Comparison of ENCODE assay signal across 8 cellular contexts in genomic region chr15:63157066-63157890, GRCh38. TPM values are rescaled to one million over a fixed set of nuclear protein-coding genes. Genes with fewer than 3 reads are reported as not detected.
DNase-seq lines count a peak whose midpoint lies in the region; ATAC-seq, FAIRE-seq and TF ChIP-seq lines count a peak whose summit lies in the region.

TSS of gene RPS27L (minus strand) at chr15:63157477. CDS start at chr15:63157405, 72 bp downstream.

- CTCF ChIA-PET in endothelial cell of umbilical vein (lab: Charles Lee) = interaction anchor here (0.9 to 2.2 kb wide), 9 partner anchors 9 to 245 kb away, joined by 3 to 8 read pairs (median 4); partner anchors contain the start of gene APH1B

- H3K9ac ChIP-seq in OCI-LY3 (ENCODE audit: low read length) (peak within 1 kb of the TSS; percentile 87), endothelial cell of umbilical vein (replicated peaks; ENCODE audit: extremely low read depth, insufficient read depth, low read length) (peak within 1 kb of the TSS; percentile 81)

- POLR2A ChIA-PET in endothelial cell of umbilical vein (lab: Charles Lee) = interaction anchor here (0.5 to 1.4 kb wide), 11 partner anchors 8 to 230 kb away, joined by 3 to 9 read pairs (median 4); partner anchors contain the start of genes LACTB and RAB8B

- H3K79me2 ChIP-seq in OCI-LY3 (ENCODE audit: low read length) = peaks cover 16% of the 10 kb centered on the region
- peaks cover 26% of the 10 kb centered on the region for H3K79me2 ChIP-seq in endothelial cell of umbilical vein (ENCODE audit: control insufficient read depth, insufficient read depth, low read length)

- intact Hi-C loops in endothelial cell of umbilical vein (cut with micrococcal nuclease) = loop anchor here (1.0 to 5.0 kb wide), 6 partner anchors 32 to 130 kb away; partner anchors contain the start of genes APH1B, LACTB and RAB8B

- no peaks in the 10 kb centered on the region for H3K9me3 ChIP-seq in OCI-LY3 (ENCODE audit: insufficient read depth, low read length)
- H3K9me3 ChIP-seq in endothelial cell of umbilical vein (replicated peaks; ENCODE audit: control insufficient read depth, insufficient read depth, low read length) = no peaks in the 10 kb centered on the region

- H3K36me3 ChIP-seq in OCI-LY3 (replicated peaks; ENCODE audit: low read depth, low read length) (peaks cover 6% of the 10 kb centered on the region), endothelial cell of umbilical vein (ENCODE audit: control insufficient read depth in 2 of 2, extremely low read depth in 1 of 2, insufficient read depth in 2 of 2, low read length in 2 of 2) (peaks cover 4 to 10% of the 10 kb centered on the region in 2 experiments)

- H3K4me3 ChIP-seq in OCI-LY3 (ENCODE audit: low read length) (peak within 1 kb of the TSS; percentile 84), endothelial cell of umbilical vein (replicated peaks in 1 of 3; ENCODE audit: insufficient read depth in 1 of 3, low read depth in 1 of 3, low read length in 3 of 3) (peak within 1 kb of the TSS; percentile 54 to 98 (median 88))

- dilution Hi-C loops in endothelial cell of umbilical vein (cut with MboI; ENCODE audit: extremely low pct_ligation_motif_present, low sequenced_read_pairs) = no loop called here

- H2AFZ ChIP-seq in OCI-LY3 (ENCODE audit: low read depth, low read length) = peak within 1 kb of the TSS; percentile 89
- peak within 1 kb of the TSS; percentile 56 for H2AFZ ChIP-seq in endothelial cell of umbilical vein (ENCODE audit: low read depth, low read length)

- peak within 1 kb of the TSS; percentile 75 for H3K27ac ChIP-seq in OCI-LY3 (ENCODE audit: low read length)
- H3K27ac ChIP-seq in endothelial cell of umbilical vein (ENCODE audit: insufficient read depth, low read depth, low read length) = peak within 1 kb of the TSS; percentile 71

- H3K4me2 ChIP-seq in OCI-LY3 (ENCODE audit: low read length) (peak within 1 kb of the TSS; percentile 88), endothelial cell of umbilical vein (ENCODE audit: insufficient read depth, low read length) (peak within 1 kb of the TSS; percentile 62)

- no peak for TF ChIP-seq CTCF in D721Med (IDR thresholded peaks at IDR 0.05; ENCODE audit: insufficient read depth, missing control alignments)
- TF ChIP-seq CTCF in OCI-LY3 (IDR thresholded peaks at IDR 0.05; ENCODE audit: low read depth, low read length) = no peak
- TF ChIP-seq CTCF in endothelial cell of umbilical vein (IDR thresholded peaks at IDR 0.05; ENCODE audit: extremely low read depth in 1 of 2, insufficient read depth in 1 of 2, low read depth in 1 of 2, low read length in 2 of 2) = no peak

- H3K4me1 ChIP-seq in OCI-LY3 (ENCODE audit: low read length) (peaks cover 5% of the 10 kb centered on the region), endothelial cell of umbilical vein (ENCODE audit: control insufficient read depth, extremely low read depth, insufficient read depth, low read length) (peaks cover 11% of the 10 kb centered on the region)

- peak; percentile 99 for TF ChIP-seq POLR2A in endothelial cell of umbilical vein (IDR thresholded peaks at IDR 0.05; ENCODE audit: low read depth, low read length)

- BruUV-seq in endothelial cell of umbilical vein (replicated peaks; lab: Mats Ljungman, UMichigan) = TSS peak; percentile 61

- peak; percentile 82 for ATAC-seq in GM21526 (IDR thresholded peaks at IDR 0.05; ENCODE audit: low FRiP score, unreplicated experiment)

- H3K27me3 ChIP-seq in OCI-LY3 (ENCODE audit: low read depth, low read length) (no peaks in the 10 kb centered on the region), endothelial cell of umbilical vein (ENCODE audit: control insufficient read depth in 2 of 2, insufficient read depth in 2 of 2, low read length in 2 of 2) (no peaks in the 10 kb centered on the region)

- DNase-seq in D721Med (ENCODE audit: insufficient read length, low spot score) (peak; percentile 60), HuH-7.5 (ENCODE audit: low spot score) (peak; percentile 79), endothelial cell of umbilical vein (ENCODE audit: low read depth, low spot score) (peak; percentile 92), middle frontal gyrus (ENCODE audit: extremely low spot score, low spot score) (peak; percentile 79)
- DNase-seq in activated CD8-positive, alpha-beta memory T cell treated with anti-CD3 and anti-CD28 coated beads, Interleukin-2, amount 50 U/mL, for 48 hours = peak; percentile 91
- peak; percentile 76 to 78 for DNase-seq in stimulated activated CD8-positive, alpha-beta memory T cell treated with anti-CD3 and anti-CD28 coated beads, Interleukin-2, amount 100 ng/mL, for 1 hour (ENCODE audit: low read depth in 2 of 2)

- FAIRE-seq in D721Med (lab: Jason Lieb, UNC) (no peak), endothelial cell of umbilical vein (lab: Jason Lieb, UNC) (peak; percentile 86)

- H4K20me1 ChIP-seq in OCI-LY3 (ENCODE audit: insufficient read depth, low read length) (no peaks in the 10 kb centered on the region), endothelial cell of umbilical vein (replicated peaks; ENCODE audit: control insufficient read depth, extremely low read depth, insufficient read depth, low read length) (no peaks in the 10 kb centered on the region)

- H3K9me1 ChIP-seq in endothelial cell of umbilical vein (replicated peaks; ENCODE audit: control insufficient read depth, extremely low read depth, insufficient read depth, low read length) = no peaks in the 10 kb centered on the region

TF ChIP-seq in endothelial cell of umbilical vein, 7 proteins besides CTCF, POLR2A, EP300 and RAD21:
- no peak for TF ChIP-seq EZH2 (IDR thresholded peaks at IDR 0.05; ENCODE audit: borderline replicate concordance, low read depth, low read length, severe bottlenecking)
- peak; percentile 22 for TF ChIP-seq MAX (IDR thresholded peaks at IDR 0.05; ENCODE audit: insufficient read depth, insufficient read length)
- peak; percentile 98 for TF ChIP-seq POLR2AphosphoS5 (IDR thresholded peaks at IDR 0.05; ENCODE audit: insufficient read depth, low read depth, low read length)
- TF ChIP-seq FOS (IDR thresholded peaks at IDR 0.05; ENCODE audit: borderline replicate concordance, insufficient read depth, low read length) = no peak
- no peak for TF ChIP-seq GATA2 (IDR thresholded peaks at IDR 0.05; ENCODE audit: insufficient read depth, insufficient read length, low read depth, low read length)
- no peak for TF ChIP-seq JUN (IDR thresholded peaks at IDR 0.05; ENCODE audit: borderline replicate concordance, insufficient read depth, insufficient read length, low read depth)
- TF ChIP-seq MYC (IDR thresholded peaks at IDR 0.05; ENCODE audit: low read depth, low read length) = peak; percentile 73

RNA-seq across cellular contexts. Expression of gene RPS27L, which starts in this region (rescaled TPM):
- total RNA-seq in endothelial cell of umbilical vein = 338 and 345 TPM in 2 replicates
- 163 and 170 TPM in 2 replicates for polyA plus RNA-seq in endothelial cell of umbilical vein
- 317 and 375 TPM in 2 replicates for polyA plus RNA-seq in endothelial cell of umbilical vein (2011; cell fraction: cytosol; rRNA removed)
- 139 and 168 TPM in 2 replicates for polyA plus RNA-seq in endothelial cell of umbilical vein (2011; cell fraction: nucleus; rRNA removed)
- 568 and 822 TPM in 2 replicates for polyA plus RNA-seq in endothelial cell of umbilical vein (2012)
- polyA minus RNA-seq in endothelial cell of umbilical vein = 43.9 and 45.6 TPM in 2 replicates
- polyA minus RNA-seq in endothelial cell of umbilical vein (2011; cell fraction: cytosol; rRNA and poly(A)+ RNA removed) = 27.0 TPM
- polyA minus RNA-seq in endothelial cell of umbilical vein (2011; cell fraction: nucleus; rRNA and poly(A)+ RNA removed) = 50.2 and 65.0 TPM in 2 replicates

Comparison
In these comparisons a context has a peak if more than half of its experiments do, and no peak if none do; other contexts are left out.
1. Peak in every context shown above with its lines: DNase-seq, ATAC-seq, H3K4me3 ChIP-seq and H3K27ac ChIP-seq.